8 cellular contexts compared by ENCODE assay signal in genomic region chr10:21364196-21365114, GRCh38.
A peak's percentile ranks its signal among the peaks of the same experiment; 100 is the strongest.
DNase-seq lines count a peak whose midpoint lies in the region; ATAC-seq and TF ChIP-seq lines count a peak whose summit lies in the region.

No MANE protein-coding gene starts in this region.

- no peak overlapping the region for H3K4me3 ChIP-seq in GM23338

- H3K36me3 ChIP-seq in GM23338 (ENCODE audit: insufficient read depth), result no peaks in the 10 kb centered on the region

- peaks cover 15% of the 10 kb centered on the region for H3F3A ChIP-seq in GM23338 (replicated peaks; ENCODE audit: low read depth)

- intact Hi-C loops in left cardiac atrium (cut with DNase I) (no loop called here), sciatic nerve (cut with DNase I) (no loop called here)

- ATAC-seq in GM23338 (peak; percentile 95), left cardiac atrium (peak; percentile 70 to 79), sciatic nerve (peak; percentile 68), HG02759 (IDR thresholded peaks at IDR 0.05; ENCODE audit: unreplicated experiment) (no peak)

- H3K4me1 Mint-ChIP-seq in GM23338, result peaks cover 29% of the 10 kb centered on the region

- H3K27ac ChIP-seq in GM23338 (ENCODE audit: low read depth) (peak overlapping the region; percentile 84), VCaP (peak overlapping the region; percentile 68)

- peak; percentile 85 for DNase-seq in GM23338 (ENCODE audit: low spot score)
- DNase-seq in left cardiac atrium, result peak; percentile 57
- no peak for DNase-seq in sciatic nerve (ENCODE audit: low spot score)
- DNase-seq in NAMALWA (ENCODE audit: low spot score), result no peak
- DNase-seq in NCI-H510A treated with DMSO at 0.1 percent for 48 hours (lab: John Stamatoyannopoulos, UW), result no peak
- DNase-seq in T-helper 2 cell, result no peak

- H3K4me2 ChIP-seq in GM23338, result peak overlapping the region; percentile 42

- no peaks in the 10 kb centered on the region for H3K79me2 ChIP-seq in GM23338 (replicated peaks; ENCODE audit: insufficient read depth)

- H2AFZ ChIP-seq in GM23338, result no peak overlapping the region

- TF ChIP-seq CTCF in GM23338 (conservative IDR thresholded peaks at IDR 0.05; ENCODE audit: low read depth in 2 of 2), result no peak
- no peak for TF ChIP-seq CTCF in VCaP (conservative IDR thresholded peaks at IDR 0.05)

- H3K27me3 ChIP-seq in GM23338 (ENCODE audit: insufficient read depth), result no peaks in the 10 kb centered on the region

- H3K36me3 Mint-ChIP-seq in GM23338 (ENCODE audit: low read depth), result no peaks in the 10 kb centered on the region

- no peaks in the 10 kb centered on the region for H3K9me2 ChIP-seq in GM23338 (ENCODE audit: insufficient read depth)

- peaks cover 30% of the 10 kb centered on the region for H3K4me1 ChIP-seq in GM23338 (ENCODE audit: insufficient read depth)

- H3K4me3 Mint-ChIP-seq in GM23338, result no peak overlapping the region

- H3K27me3 Mint-ChIP-seq in GM23338 (ENCODE audit: insufficient read depth, low read depth, poor library complexity), result peaks cover 12% of the 10 kb centered on the region

- H3K27ac Mint-ChIP-seq in GM23338, result peak overlapping the region; percentile 93

- no peaks in the 10 kb centered on the region; the same call in 2 of the 3 replicates for H3K9me3 Mint-ChIP-seq in GM23338

- no peaks in the 10 kb centered on the region for H4K20me1 ChIP-seq in GM23338 (replicated peaks; ENCODE audit: insufficient read depth)

TF ChIP-seq in GM23338, 12 proteins besides CTCF, POLR2A, EP300 and RAD21:
- TF ChIP-seq NANOG (IDR thresholded peaks at IDR 0.05; ENCODE audit: borderline replicate concordance) (no peak), CREB1 (CRISPR knock-in tag; IDR thresholded peaks at IDR 0.05; ENCODE audit: low read depth) (peak; percentile 34; the same call in 1 of the 2 replicates), EZH2 (IDR thresholded peaks at IDR 0.05; ENCODE audit: low read depth, unreplicated experiment) (no peak), ZNF114 (CRISPR knock-in tag; IDR thresholded peaks at IDR 0.05) (no peak), POLR2AphosphoS5 (IDR thresholded peaks at IDR 0.05; ENCODE audit: low read depth) (no peak)
- TF ChIP-seq, protein P1, sequence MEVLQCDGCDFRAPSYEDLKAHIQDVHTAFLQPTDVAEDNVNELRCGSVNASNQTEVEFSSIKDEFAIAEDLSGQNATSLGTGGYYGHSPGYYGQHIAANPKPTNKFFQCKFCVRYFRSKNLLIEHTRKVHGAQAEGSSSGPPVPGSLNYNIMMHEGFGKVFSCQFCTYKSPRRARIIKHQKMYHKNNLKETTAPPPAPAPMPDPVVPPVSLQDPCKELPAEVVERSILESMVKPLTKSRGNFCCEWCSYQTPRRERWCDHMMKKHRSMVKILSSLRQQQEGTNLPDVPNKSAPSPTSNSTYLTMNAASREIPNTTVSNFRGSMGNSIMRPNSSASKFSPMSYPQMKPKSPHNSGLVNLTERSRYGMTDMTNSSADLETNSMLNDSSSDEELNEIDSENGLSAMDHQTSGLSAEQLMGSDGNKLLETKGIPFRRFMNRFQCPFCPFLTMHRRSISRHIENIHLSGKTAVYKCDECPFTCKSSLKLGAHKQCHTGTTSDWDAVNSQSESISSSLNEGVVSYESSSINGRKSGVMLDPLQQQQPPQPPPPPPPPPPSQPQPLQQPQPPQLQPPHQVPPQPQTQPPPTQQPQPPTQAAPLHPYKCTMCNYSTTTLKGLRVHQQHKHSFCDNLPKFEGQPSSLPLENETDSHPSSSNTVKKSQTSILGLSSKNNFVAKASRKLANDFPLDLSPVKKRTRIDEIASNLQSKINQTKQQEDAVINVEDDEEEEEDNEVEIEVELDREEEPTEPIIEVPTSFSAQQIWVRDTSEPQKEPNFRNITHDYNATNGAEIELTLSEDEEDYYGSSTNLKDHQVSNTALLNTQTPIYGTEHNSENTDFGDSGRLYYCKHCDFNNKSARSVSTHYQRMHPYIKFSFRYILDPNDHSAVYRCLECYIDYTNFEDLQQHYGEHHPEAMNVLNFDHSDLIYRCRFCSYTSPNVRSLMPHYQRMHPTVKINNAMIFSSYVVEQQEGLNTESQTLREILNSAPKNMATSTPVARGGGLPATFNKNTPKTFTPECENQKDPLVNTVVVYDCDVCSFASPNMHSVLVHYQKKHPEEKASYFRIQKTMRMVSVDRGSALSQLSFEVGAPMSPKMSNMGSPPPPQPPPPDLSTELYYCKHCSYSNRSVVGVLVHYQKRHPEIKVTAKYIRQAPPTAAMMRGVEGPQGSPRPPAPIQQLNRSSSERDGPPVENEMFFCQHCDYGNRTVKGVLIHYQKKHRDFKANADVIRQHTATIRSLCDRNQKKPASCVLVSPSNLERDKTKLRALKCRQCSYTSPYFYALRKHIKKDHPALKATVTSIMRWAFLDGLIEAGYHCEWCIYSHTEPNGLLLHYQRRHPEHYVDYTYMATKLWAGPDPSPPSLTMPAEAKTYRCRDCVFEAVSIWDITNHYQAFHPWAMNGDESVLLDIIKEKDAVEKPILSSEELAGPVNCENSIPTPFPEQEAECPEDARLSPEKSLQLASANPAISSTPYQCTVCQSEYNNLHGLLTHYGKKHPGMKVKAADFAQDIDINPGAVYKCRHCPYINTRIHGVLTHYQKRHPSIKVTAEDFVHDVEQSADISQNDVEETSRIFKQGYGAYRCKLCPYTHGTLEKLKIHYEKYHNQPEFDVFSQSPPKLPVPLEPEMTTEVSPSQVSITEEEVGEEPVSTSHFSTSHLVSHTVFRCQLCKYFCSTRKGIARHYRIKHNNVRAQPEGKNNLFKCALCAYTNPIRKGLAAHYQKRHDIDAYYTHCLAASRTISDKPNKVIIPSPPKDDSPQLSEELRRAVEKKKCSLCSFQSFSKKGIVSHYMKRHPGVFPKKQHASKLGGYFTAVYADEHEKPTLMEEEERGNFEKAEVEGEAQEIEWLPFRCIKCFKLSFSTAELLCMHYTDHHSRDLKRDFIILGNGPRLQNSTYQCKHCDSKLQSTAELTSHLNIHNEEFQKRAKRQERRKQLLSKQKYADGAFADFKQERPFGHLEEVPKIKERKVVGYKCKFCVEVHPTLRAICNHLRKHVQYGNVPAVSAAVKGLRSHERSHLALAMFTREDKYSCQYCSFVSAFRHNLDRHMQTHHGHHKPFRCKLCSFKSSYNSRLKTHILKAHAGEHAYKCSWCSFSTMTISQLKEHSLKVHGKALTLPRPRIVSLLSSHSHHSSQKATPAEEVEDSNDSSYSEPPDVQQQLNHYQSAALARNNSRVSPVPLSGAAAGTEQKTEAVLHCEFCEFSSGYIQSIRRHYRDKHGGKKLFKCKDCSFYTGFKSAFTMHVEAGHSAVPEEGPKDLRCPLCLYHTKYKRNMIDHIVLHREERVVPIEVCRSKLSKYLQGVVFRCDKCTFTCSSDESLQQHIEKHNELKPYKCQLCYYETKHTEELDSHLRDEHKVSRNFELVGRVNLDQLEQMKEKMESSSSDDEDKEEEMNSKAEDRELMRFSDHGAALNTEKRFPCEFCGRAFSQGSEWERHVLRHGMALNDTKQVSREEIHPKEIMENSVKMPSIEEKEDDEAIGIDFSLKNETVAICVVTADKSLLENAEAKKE (CRISPR knock-in tag; IDR thresholded peaks at IDR 0.05), result no peak

Comparison
In these comparisons a context has a peak if more than half of its experiments do, and no peak if none do; other contexts are left out.
1. DNase-seq: peak in GM23338 (single experiment) and left cardiac atrium (single experiment); none in sciatic nerve (single experiment), NAMALWA (single experiment), NCI-H510A treated with DMSO at 0.1 percent for 48 hours (single experiment) and T-helper 2 cell (0 of 5).